In the genomic region with DNA sequence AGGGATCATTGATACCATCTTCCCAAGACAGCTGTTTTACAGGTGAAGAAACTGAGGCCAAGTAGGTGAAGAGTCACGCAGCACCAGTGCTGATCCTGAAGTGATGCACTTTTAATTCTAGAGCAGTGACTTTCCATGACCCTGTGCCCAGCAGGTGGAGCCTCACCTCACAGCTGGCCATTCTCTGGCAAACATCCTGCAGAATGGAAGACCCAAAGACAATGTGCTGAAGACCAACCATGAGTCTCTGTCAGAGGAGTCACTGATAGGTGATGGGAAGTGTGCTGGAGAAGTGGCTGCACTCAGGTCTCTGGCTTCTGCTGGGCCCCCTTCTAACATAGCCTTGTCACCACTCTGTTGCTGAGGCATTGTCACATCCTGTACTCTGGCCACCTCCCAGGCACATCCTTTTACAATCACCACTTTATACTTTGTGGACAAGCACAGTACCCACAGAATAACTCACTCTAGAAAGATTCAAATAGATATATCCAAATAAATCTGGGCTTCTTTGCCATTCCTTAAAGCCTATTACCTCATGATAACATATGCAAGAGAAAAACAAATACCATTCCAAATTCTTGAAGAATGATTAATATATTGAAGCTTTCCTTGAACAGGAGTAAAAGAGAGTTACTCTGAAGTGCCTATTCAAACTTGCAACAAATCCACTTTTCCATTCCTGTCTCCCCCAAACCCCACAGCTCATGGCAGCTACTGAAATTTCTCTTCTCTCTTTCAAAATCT, we compare ENCODE assay signal across 11 cellular contexts.
DNase-seq lines count a peak whose midpoint lies in the region; ATAC-seq and TF ChIP-seq lines count a peak whose summit lies in the region.
"Had no signal": no experiment of that assay in that cellular context is flagged by ENCODE, and none has a peak within 500 bp of the region (broad histone marks: within the 10 kb centered on the region; RNA-seq: fewer than 3 reads in every experiment).

No MANE protein-coding gene starts in this region.

- H3K36me3 Mint-ChIP-seq in brain: no peaks in the 10 kb centered on the region

- H3K4me3 Mint-ChIP-seq in stimulated activated naive CD8-positive, alpha-beta T cell treated with anti-CD3 and anti-CD28 coated beads, Interleukin-15, amount 100 ng/mL, for 72 hours: no peak overlapping the region
- peak overlapping the region in 1 of 5 experiments; percentile 60 for H3K4me3 Mint-ChIP-seq in brain

- DNase-seq in stimulated activated naive CD8-positive, alpha-beta T cell treated with anti-CD3 and anti-CD28 coated beads, Interleukin-15, amount 100 ng/mL, for 72 hours: no peak
- DNase-seq in stimulated activated naive CD8-positive, alpha-beta T cell treated with anti-CD3 and anti-CD28 coated beads, Interleukin-15, Interleukin-2, amounts not matched to agents 100 U/mL and 50 U/mL, for 24 hours: no peak
- DNase-seq in iris pigment epithelial cell (ENCODE audit: low read depth) (peak; percentile 59), NCI-H2227 treated with DMSO at 0.1 percent for 48 hours (lab: John Stamatoyannopoulos, UW) (no peak), globus pallidus (ENCODE audit: low spot score) (no peak), glomerular visceral epithelial cell (ENCODE audit: extremely low spot score) (no peak), NCI-H146 (lab: John Stamatoyannopoulos, UW) (no peak)
- DNase-seq: activated gamma-delta T cell, NCI-H345, T-helper 2 cell had no signal

- TF ChIP-seq CTCF in brain (conservative IDR thresholded peaks at IDR 0.05): no peak

- ATAC-seq in stimulated activated naive CD8-positive, alpha-beta T cell treated with anti-CD3 and anti-CD28 coated beads, Interleukin-15, amount 100 ng/mL, for 72 hours: peak; percentile 28
- ATAC-seq in stimulated activated naive CD8-positive, alpha-beta T cell treated with anti-CD3 and anti-CD28 coated beads, Interleukin-15, Interleukin-2, amounts not matched to agents 100 U/mL and 50 U/mL, for 24 hours: no peak

- H3K27ac Mint-ChIP-seq in stimulated activated naive CD8-positive, alpha-beta T cell treated with anti-CD3 and anti-CD28 coated beads, Interleukin-15, amount 100 ng/mL, for 72 hours: no peak overlapping the region
- peak overlapping the region in 3 of 5 experiments; percentile 59 to 96 (median 93) for H3K27ac Mint-ChIP-seq in brain

- H3K9me3 Mint-ChIP-seq in stimulated activated naive CD8-positive, alpha-beta T cell treated with anti-CD3 and anti-CD28 coated beads, Interleukin-15, amount 100 ng/mL, for 72 hours: no peaks in the 10 kb centered on the region
- H3K9me3 Mint-ChIP-seq in brain: peaks cover 0 to 4% (median 0%) of the 10 kb centered on the region in 5 experiments

- peaks cover 12% of the 10 kb centered on the region for H3K27me3 Mint-ChIP-seq in stimulated activated naive CD8-positive, alpha-beta T cell treated with anti-CD3 and anti-CD28 coated beads, Interleukin-15, amount 100 ng/mL, for 72 hours
- peaks cover 3% of the 10 kb centered on the region for H3K27me3 Mint-ChIP-seq in brain

- H3K4me1 Mint-ChIP-seq in stimulated activated naive CD8-positive, alpha-beta T cell treated with anti-CD3 and anti-CD28 coated beads, Interleukin-15, amount 100 ng/mL, for 72 hours: no peaks in the 10 kb centered on the region
- peaks cover 15% of the 10 kb centered on the region for H3K4me1 Mint-ChIP-seq in brain

Comparison
In these comparisons a context has a peak if more than half of its experiments do, and no peak if none do; other contexts are left out.
1. H3K27ac Mint-ChIP-seq: peak in brain (3 of 5); none in stimulated activated naive CD8-positive, alpha-beta T cell treated with anti-CD3 and anti-CD28 coated beads, Interleukin-15, amount 100 ng/mL, for 72 hours (0 of 2).